Comparison of ENCODE assay signal across 17 cellular contexts in genomic region chr10:66828957-66829356, GRCh38.
"Had no signal": no experiment of that assay in that cellular context is flagged by ENCODE, and none has a peak within 500 bp of the region (broad histone marks: within the 10 kb centered on the region; RNA-seq: fewer than 3 reads in every experiment).

No MANE protein-coding gene starts in this region.

- DNase-seq: activated CD4-positive, alpha-beta T cell treated with anti-CD3 and anti-CD28 coated beads, Interleukin-2, amount 10 ng/mL, durations not matched to agents 7 days and 5 days; activated CD4-positive, CD25-positive, alpha-beta regulatory T cell; activated CD8-positive, alpha-beta memory T cell treated with anti-CD3 and anti-CD28 coated beads, Interleukin-2, amount 50 U/mL, for 48 hours; activated gamma-delta T cell treated with Interleukin-2 at 50 U/mL for 16 hours; activated naive CD8-positive, alpha-beta T cell treated with anti-CD3 and anti-CD28 coated beads, Interleukin-2, amount 10 ng/mL, durations not matched to agents 7 days and 5 days; dermis blood vessel endothelial cell; erythroblast; mesenchymal stem cell; nucleus accumbens; stimulated activated CD4-positive, alpha-beta T cell treated with anti-CD3 and anti-CD28 coated beads, Interleukin-4, amount 100 ng/mL, for 4 hours; stimulated activated CD8-positive, alpha-beta memory T cell treated with anti-CD3 and anti-CD28 coated beads, Interleukin-4, amount 100 ng/mL, for 48 hours; stimulated activated naive CD8-positive, alpha-beta T cell treated with anti-CD3 and anti-CD28 coated beads, Interleukin-15, Interleukin-2, amounts not matched to agents 100 U/mL and 50 U/mL, for 24 hours; SW 1271 had no signal

- ATAC-seq: left lobe of liver; stimulated activated naive CD8-positive, alpha-beta T cell treated with anti-CD3 and anti-CD28 coated beads, Interleukin-15, Interleukin-2, amounts not matched to agents 100 U/mL and 50 U/mL, for 24 hours had no signal

- H3K36me3 ChIP-seq: right atrium auricular region had no signal

- H3K27me3 ChIP-seq: right atrium auricular region had no signal

- H3K4me1 ChIP-seq: right atrium auricular region had no signal

- H3K27ac ChIP-seq: right atrium auricular region, skin epidermis had no signal

- FAIRE-seq: TTC549 had no signal

- H3K9me3 ChIP-seq: right atrium auricular region had no signal

- H3K4me3 ChIP-seq: right atrium auricular region, skin epidermis had no signal
